22 cellular contexts compared by ENCODE assay signal in genomic region chr4:90769251-90769650, GRCh38.
DNase-seq lines count a peak whose midpoint lies in the region; ATAC-seq and TF ChIP-seq lines count a peak whose summit lies in the region.
"Had no signal": no experiment of that assay in that cellular context is flagged by ENCODE, and none has a peak within 500 bp of the region (broad histone marks: within the 10 kb centered on the region; RNA-seq: fewer than 3 reads in every experiment).

No MANE protein-coding gene starts in this region.

- no peak for TF ChIP-seq CTCF in epithelial cell of proximal tubule (conservative IDR thresholded peaks at IDR 0.05; ENCODE audit: low read depth, low read length)
- TF ChIP-seq CTCF in lower leg skin (IDR thresholded peaks at IDR 0.05): no peak

- H3K4me1 ChIP-seq in mesenchymal stem cell (ENCODE audit: control insufficient read depth, insufficient read depth, low read depth, low read length): no peaks in the 10 kb centered on the region
- H3K4me1 ChIP-seq in CD8-positive, alpha-beta memory T cell (ENCODE audit: insufficient read depth, low read length): no peaks in the 10 kb centered on the region
- H3K4me1 ChIP-seq: BLaER1 treated with 17β-estradiol and CSF1 and Interleukin-3, amounts not matched to agents 10 nM and 100 nM had no signal

- H3K9ac ChIP-seq in mesenchymal stem cell (ENCODE audit: low read length): no peak overlapping the region
- H3K9ac ChIP-seq: BLaER1 treated with 17β-estradiol and CSF1 and Interleukin-3, amounts not matched to agents 10 nM and 100 nM had no signal

- H4K91ac ChIP-seq in mesenchymal stem cell (ENCODE audit: low read length): no peak overlapping the region

- H3K14ac ChIP-seq in mesenchymal stem cell (ENCODE audit: low read length in 2 of 2): no peak overlapping the region

- no peaks in the 10 kb centered on the region for H3K9me3 ChIP-seq in mesenchymal stem cell (ENCODE audit: control insufficient read depth, low read length)
- H3K9me3 ChIP-seq in CD8-positive, alpha-beta memory T cell (ENCODE audit: low read length): no peaks in the 10 kb centered on the region
- H3K9me3 ChIP-seq: BLaER1 treated with 17β-estradiol and CSF1 and Interleukin-3, amounts not matched to agents 10 nM and 100 nM; MG63 had no signal

- no peak overlapping the region for H2BK5ac ChIP-seq in mesenchymal stem cell (ENCODE audit: low read depth, low read length, poor library complexity, severe bottlenecking)

- H2BK120ac ChIP-seq in mesenchymal stem cell (ENCODE audit: low read depth, low read length): no peak overlapping the region

- intact Hi-C loops in lower leg skin (cut with DNase I; ENCODE audit: low total_unique reads): no loop called here

- no peak overlapping the region for H3K23ac ChIP-seq in mesenchymal stem cell (ENCODE audit: low read length in 2 of 2)

- POLR2A ChIA-PET in CD8-positive, alpha-beta memory T cell (lab: Charles Lee): no interaction called here

- no peak overlapping the region for H3K27ac ChIP-seq in mesenchymal stem cell (ENCODE audit: low read length, poor library complexity, severe bottlenecking)
- H3K27ac ChIP-seq in CD8-positive, alpha-beta memory T cell (ENCODE audit: low read depth, low read length): no peak overlapping the region
- H3K27ac ChIP-seq: BLaER1 treated with 17β-estradiol and CSF1 and Interleukin-3, amounts not matched to agents 10 nM and 100 nM; RWPE1 had no signal

- H3K27me3 ChIP-seq in mesenchymal stem cell (ENCODE audit: control insufficient read depth in 1 of 2, insufficient read depth in 1 of 2, low read length in 2 of 2): no peaks in the 10 kb centered on the region
- no peaks in the 10 kb centered on the region for H3K27me3 ChIP-seq in CD8-positive, alpha-beta memory T cell (ENCODE audit: insufficient read depth, low read length, poor library complexity, severe bottlenecking)
- H3K27me3 ChIP-seq: BLaER1 treated with 17β-estradiol and CSF1 and Interleukin-3, amounts not matched to agents 10 nM and 100 nM; MG63 had no signal

- no peak for ATAC-seq in stimulated activated naive CD8-positive, alpha-beta T cell treated with anti-CD3 and anti-CD28 coated beads, Interleukin-15, Interleukin-2, amounts not matched to agents 100 U/mL and 50 U/mL, for 24 hours
- ATAC-seq in GM21825 (IDR thresholded peaks at IDR 0.05; ENCODE audit: unreplicated experiment): no peak
- ATAC-seq: HCT116, K562, Panc1 had no signal

- H4K8ac ChIP-seq in mesenchymal stem cell (ENCODE audit: low read length): no peak overlapping the region

- no peaks in the 10 kb centered on the region for H3K36me3 ChIP-seq in mesenchymal stem cell (ENCODE audit: control insufficient read depth in 1 of 2, insufficient read depth in 2 of 2, low read depth in 1 of 2, low read length in 2 of 2)
- H3K36me3 ChIP-seq in CD8-positive, alpha-beta memory T cell (ENCODE audit: insufficient read depth, low read length): no peaks in the 10 kb centered on the region
- H3K36me3 ChIP-seq: BLaER1 treated with 17β-estradiol and CSF1 and Interleukin-3, amounts not matched to agents 10 nM and 100 nM; MG63 had no signal

- H3K4me2 ChIP-seq in mesenchymal stem cell (ENCODE audit: low read length, poor library complexity, severe bottlenecking): no peak overlapping the region
- H3K4me2 ChIP-seq: BLaER1 treated with 17β-estradiol and CSF1 and Interleukin-3, amounts not matched to agents 10 nM and 100 nM had no signal

- no peak overlapping the region for H2AFZ ChIP-seq in mesenchymal stem cell (ENCODE audit: low read depth, low read length)

- H3K79me1 ChIP-seq in mesenchymal stem cell (replicated peaks; ENCODE audit: low read length, poor library complexity, severe bottlenecking): no peaks in the 10 kb centered on the region

- H3K4me1 Mint-ChIP-seq in CD8-positive, alpha-beta memory T cell: no peaks in the 10 kb centered on the region

- TF ChIP-seq POLR2A in lower leg skin (IDR thresholded peaks at IDR 0.05): no peak

- no peaks in the 10 kb centered on the region for H3K36me3 Mint-ChIP-seq in CD8-positive, alpha-beta memory T cell

- H2AK5ac ChIP-seq in mesenchymal stem cell (ENCODE audit: low read length, severe bottlenecking): no peak overlapping the region

- H3K4me3 ChIP-seq in epithelial cell of proximal tubule (ENCODE audit: low read depth, low read length): no peak overlapping the region
- H3K4me3 ChIP-seq in mesenchymal stem cell (ENCODE audit: insufficient read depth in 1 of 2, low read depth in 1 of 2, low read length in 2 of 2): no peak overlapping the region
- H3K4me3 ChIP-seq in lower leg skin (ENCODE audit: low read depth, poor library complexity, severe bottlenecking): no peak overlapping the region
- no peak overlapping the region for H3K4me3 ChIP-seq in CD8-positive, alpha-beta memory T cell (ENCODE audit: low read length)
- H3K4me3 ChIP-seq: BLaER1 treated with 17β-estradiol and CSF1 and Interleukin-3, amounts not matched to agents 10 nM and 100 nM; K562; MG63 had no signal

- H3K27ac Mint-ChIP-seq in CD8-positive, alpha-beta memory T cell: no peak overlapping the region
- H3K27ac Mint-ChIP-seq: CD4-positive, alpha-beta T cell had no signal

- H3K4me3 Mint-ChIP-seq in CD8-positive, alpha-beta memory T cell: no peak overlapping the region
- H3K4me3 Mint-ChIP-seq: CD4-positive, alpha-beta T cell had no signal

- no peak overlapping the region for H2BK15ac ChIP-seq in mesenchymal stem cell (ENCODE audit: low read depth, poor library complexity, severe bottlenecking)

- no peak overlapping the region for H3K4ac ChIP-seq in mesenchymal stem cell (ENCODE audit: low read depth in 1 of 2, low read length in 2 of 2)

- peaks cover 0 to 5% (median 2%) of the 10 kb centered on the region in 5 donors for H3K9me3 Mint-ChIP-seq in CD8-positive, alpha-beta memory T cell

- DNase-seq in HT1080 (ENCODE audit: low read depth) (peak; percentile 7), OCI-M1 (lab: John Stamatoyannopoulos, UW) (peak; percentile 71), epithelial cell of proximal tubule (ENCODE audit: low read depth) (peak; percentile 55), mesenchymal stem cell (peak; percentile 34), lower leg skin (ENCODE audit: low spot score in 2 of 2) (no peak)
- no peak for DNase-seq in stimulated activated naive CD8-positive, alpha-beta T cell treated with anti-CD3 and anti-CD28 coated beads, Interleukin-15, Interleukin-2, amounts not matched to agents 100 U/mL and 50 U/mL, for 24 hours
- no peak for DNase-seq in CD8-positive, alpha-beta memory T cell
- DNase-seq: CD4-positive, alpha-beta T cell; COR-L47; DMS53; Kasumi-1; MG63; NCI-H2029; NCI-H446 treated with DMSO at 0.1 percent for 48 hours; NCI-H526; SHP77 had no signal

- no peak overlapping the region for H2BK12ac ChIP-seq in mesenchymal stem cell (ENCODE audit: low read length in 2 of 2)

- CTCF ChIA-PET in CD8-positive, alpha-beta memory T cell (lab: Charles Lee): no interaction called here

- no peaks in the 10 kb centered on the region for H3K27me3 Mint-ChIP-seq in CD8-positive, alpha-beta memory T cell
- H3K27me3 Mint-ChIP-seq: CD4-positive, alpha-beta T cell had no signal

- 36% methylated on average over 1 of the region's 1 CpG for WGBS in mesenchymal stem cell
- WGBS in lower leg skin, 2 donors: 78 to 79% methylated on average over 1 of the region's 1 CpG

- no peak overlapping the region for H3K18ac ChIP-seq in mesenchymal stem cell (ENCODE audit: low read depth in 1 of 2, low read length in 2 of 2)

Comparison
In these comparisons a context has a peak if more than half of its experiments do, and no peak if none do; other contexts are left out.
1. DNase-seq: peak in HT1080 (single experiment), OCI-M1 (single experiment), epithelial cell of proximal tubule (single experiment) and mesenchymal stem cell (single experiment); none in lower leg skin (0 of 2), stimulated activated naive CD8-positive, alpha-beta T cell treated with anti-CD3 and anti-CD28 coated beads, Interleukin-15, Interleukin-2, amounts not matched to agents 100 U/mL and 50 U/mL, for 24 hours (single experiment) and CD8-positive, alpha-beta memory T cell (0 of 5).